In the genomic region with DNA sequence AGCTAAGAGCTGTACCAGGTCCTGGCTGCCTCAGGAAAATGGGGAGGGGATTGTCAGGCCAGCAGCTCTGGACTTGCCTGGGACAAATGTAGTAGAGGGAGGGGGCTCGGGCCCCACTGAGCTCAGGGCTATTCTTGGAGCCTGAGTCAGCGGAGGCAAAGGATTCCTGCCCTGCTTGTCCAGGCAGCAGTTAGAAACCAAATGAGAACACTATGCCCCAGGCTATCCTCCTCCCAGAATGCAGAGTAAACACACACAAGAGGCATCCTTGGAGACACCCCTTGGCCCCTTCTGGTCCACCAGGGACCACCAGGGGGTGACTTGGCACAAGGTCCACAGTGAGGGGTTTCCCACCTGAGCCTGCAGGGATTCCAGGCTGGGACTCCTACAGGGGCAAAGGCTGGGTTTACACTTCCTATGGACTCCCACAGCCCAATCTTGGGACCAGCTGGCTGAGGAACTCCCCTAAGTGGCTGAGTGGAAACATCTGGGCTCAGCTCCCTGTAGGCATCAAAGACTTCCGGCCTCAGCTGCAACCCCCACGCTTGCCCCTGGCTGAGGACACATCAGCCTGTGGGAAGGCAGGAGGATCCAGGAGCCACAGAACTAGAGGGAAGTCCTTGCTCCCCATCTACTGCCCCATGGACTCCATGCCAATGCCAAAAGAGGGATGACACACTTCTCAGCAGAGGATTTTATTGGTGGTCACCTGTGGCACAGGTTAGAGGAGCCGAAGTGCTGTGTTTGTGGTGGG, we compare ENCODE assay signal across 9 cellular contexts. TPM values are rescaled to one million over a fixed set of nuclear protein-coding genes. Genes with fewer than 3 reads are reported as not detected.
DNase-seq lines count a peak whose midpoint lies in the region; ATAC-seq and TF ChIP-seq lines count a peak whose summit lies in the region.
"Had no signal": no experiment of that assay in that cellular context is flagged by ENCODE, and none has a peak within 500 bp of the region (broad histone marks: within the 10 kb centered on the region; RNA-seq: fewer than 3 reads in every experiment).

No MANE protein-coding gene starts in this region.

- no peak overlapping the region for H3K27ac ChIP-seq in WERI-Rb-1

- ATAC-seq in HG03095 (IDR thresholded peaks at IDR 0.05; ENCODE audit: unreplicated experiment) (no peak), HG03571 (IDR thresholded peaks at IDR 0.05; ENCODE audit: unreplicated experiment) (no peak), HG03432 (IDR thresholded peaks at IDR 0.05; ENCODE audit: unreplicated experiment) (no peak)

- H3K27me3 ChIP-seq in skeletal muscle satellite cell (ENCODE audit: control insufficient read depth, insufficient read depth, low read length) (no peaks in the 10 kb centered on the region), WERI-Rb-1 (ENCODE audit: insufficient read depth, low read depth, severe bottlenecking) (no peaks in the 10 kb centered on the region)

- DNase-seq in GM04504 (ENCODE audit: low read depth) (peak; percentile 95), amniotic epithelial cell (ENCODE audit: low read depth) (peak; percentile 49), cardiac septum (ENCODE audit: low spot score) (peak; percentile 88), WERI-Rb-1 (no peak)
- DNase-seq: T-helper 1 cell had no signal

- H3K4me3 ChIP-seq in skeletal muscle satellite cell (ENCODE audit: low read length) (peak overlapping the region; percentile 8), WERI-Rb-1 (ENCODE audit: low read depth, low read length) (no peak overlapping the region)

- peaks cover 63% of the 10 kb centered on the region for H3K36me3 ChIP-seq in skeletal muscle satellite cell (ENCODE audit: insufficient read depth, low read length)
- peaks cover 61% of the 10 kb centered on the region for H3K36me3 ChIP-seq in WERI-Rb-1

- H3K4me1 ChIP-seq in skeletal muscle satellite cell (ENCODE audit: control insufficient read depth, insufficient read depth, low read length): peaks cover 53% of the 10 kb centered on the region

- intact Hi-C loops in cardiac septum (cut with DNase I): no loop called here

- no peaks in the 10 kb centered on the region for H3K9me3 ChIP-seq in skeletal muscle satellite cell (replicated peaks; ENCODE audit: low read length)
- no peaks in the 10 kb centered on the region for H3K9me3 ChIP-seq in WERI-Rb-1 (ENCODE audit: severe bottlenecking)

- H3K4me2 ChIP-seq in skeletal muscle satellite cell (ENCODE audit: low read length): peak overlapping the region; percentile 36

- H3K9ac ChIP-seq in skeletal muscle satellite cell (ENCODE audit: low read depth, low read length): peak overlapping the region; percentile 22

- TF ChIP-seq CTCF in WERI-Rb-1 (IDR thresholded peaks at IDR 0.05; ENCODE audit: low read depth, low read length): no peak

RNA-seq across cellular contexts. Expression of gene COL7A1, which starts 3.4 kb away (rescaled TPM):
- total RNA-seq in cardiac septum: 26.5 TPM
- total RNA-seq in skeletal muscle satellite cell (2012; rRNA removed): 7.1 and 9.6 TPM in 2 replicates

RNA-seq across cellular contexts. Expression of gene UQCRC1, which starts 10.9 kb away (rescaled TPM):
- 753 TPM for total RNA-seq in cardiac septum
- 344 and 383 TPM in 2 replicates for total RNA-seq in skeletal muscle satellite cell (2012; rRNA removed)

RNA-seq across cellular contexts. Expression of gene TMEM89, which starts 23.1 kb away (rescaled TPM):
- not detected for total RNA-seq in cardiac septum
- 0.51 TPM in 1 of 2 replicates, not detected in the other for total RNA-seq in skeletal muscle satellite cell (2012; rRNA removed)

RNA-seq across cellular contexts. Expression of gene UCN2, which starts 34.9 kb away (rescaled TPM):
- total RNA-seq in cardiac septum: 0.48 TPM
- total RNA-seq in skeletal muscle satellite cell (2012; rRNA removed): 0.44 and 1.0 TPM in 2 replicates

RNA-seq across cellular contexts. Expression of gene SLC26A6, which starts 36.8 kb away (rescaled TPM):
- total RNA-seq in cardiac septum: 8.9 TPM
- 23.6 and 26.6 TPM in 2 replicates for total RNA-seq in skeletal muscle satellite cell (2012; rRNA removed)
